ENCODE assay signal across 22 cellular contexts in genomic region chr1:58508629-58509028, GRCh38.
"Had no signal": no experiment of that assay in that cellular context is flagged by ENCODE, and none has a peak within 500 bp of the region (broad histone marks: within the 10 kb centered on the region; RNA-seq: fewer than 3 reads in every experiment).

No MANE protein-coding gene starts in this region.

- H3K4me3 Mint-ChIP-seq: immature natural killer cell; mesothelial cell of epicardium; natural killer cell; neural progenitor cell; stimulated activated effector memory CD8-positive, alpha-beta T cell treated with anti-CD3 and anti-CD28 coated beads, Interleukin-12 subunit alpha, Interleukin-12 subunit beta, amount 100 ng/mL, for 72 hours had no signal

- H3K4me3 ChIP-seq: colonic mucosa, neural progenitor cell, ovary, right lobe of liver, suprapubic skin, thyroid gland, upper lobe of left lung, vagina had no signal

- H3K27ac Mint-ChIP-seq: mesothelial cell of epicardium; neural progenitor cell; progenitor cell of endocrine pancreas; stimulated activated effector memory CD8-positive, alpha-beta T cell treated with anti-CD3 and anti-CD28 coated beads, Interleukin-12 subunit alpha, Interleukin-12 subunit beta, amount 100 ng/mL, for 72 hours had no signal

- H3K9me3 ChIP-seq: colonic mucosa, ovary, thyroid gland, upper lobe of left lung, vagina had no signal

- H3K9me3 Mint-ChIP-seq: immature natural killer cell had no signal

- H3K36me3 ChIP-seq: colonic mucosa, neural progenitor cell, ovary had no signal

- H3K27me3 ChIP-seq: colonic mucosa, neural progenitor cell, ovary, right lobe of liver, suprapubic skin, thyroid gland, upper lobe of left lung, vagina had no signal

- H3K4me1 Mint-ChIP-seq: immature natural killer cell, mesothelial cell of epicardium had no signal

- ATAC-seq: natural killer cell; right lobe of liver; stimulated activated effector memory CD8-positive, alpha-beta T cell treated with anti-CD3 and anti-CD28 coated beads, Interleukin-12 subunit alpha, Interleukin-12 subunit beta, amount 100 ng/mL, for 72 hours; stimulated activated naive CD8-positive, alpha-beta T cell treated with anti-CD3 and anti-CD28 coated beads, Interleukin-15, Interleukin-2, amounts not matched to agents 100 U/mL and 50 U/mL, for 24 hours had no signal

- H3K27me3 Mint-ChIP-seq: progenitor cell of endocrine pancreas had no signal

- H3K4me1 ChIP-seq: colonic mucosa, neural progenitor cell, right lobe of liver, suprapubic skin, thyroid gland, upper lobe of left lung, vagina had no signal

- H3K27ac ChIP-seq: colonic mucosa, neural progenitor cell, ovary, right lobe of liver, suprapubic skin, thyroid gland, upper lobe of left lung, vagina had no signal

- H3K9ac ChIP-seq: neural progenitor cell had no signal

- DNase-seq: colonic mucosa; dermis blood vessel endothelial cell; foreskin melanocyte; immature natural killer cell; kidney; left cardiac atrium; mammary epithelial cell; natural killer cell; nucleus accumbens; ovary; right lobe of liver; stimulated activated CD4-positive, alpha-beta T cell treated with anti-CD3 and anti-CD28 coated beads, Interleukin-4, amount 100 ng/mL, for 1 hour; stimulated activated CD8-positive, alpha-beta memory T cell treated with anti-CD3 and anti-CD28 coated beads, Interleukin-4, amount 100 ng/mL, for 48 hours; stimulated activated naive CD8-positive, alpha-beta T cell treated with anti-CD3 and anti-CD28 coated beads, Interleukin-15, Interleukin-2, amounts not matched to agents 100 U/mL and 50 U/mL, for 24 hours; thyroid gland; upper lobe of left lung had no signal
